In genomic region chr10:103504181-103504783, GRCh38 we compare ENCODE assay signal across 1 cellular context.
TF ChIP-seq lines count a peak whose summit lies in the region.

No MANE protein-coding gene starts in this region.

TF ChIP-seq in HepG2, 621 proteins besides CTCF, POLR2A, EP300 and RAD21 (continued from another document and continues in another):
- TF ChIP-seq NFAT5 (CRISPR knock-in tag; IDR thresholded peaks at IDR 0.05) (no peak), ARID5B (CRISPR knock-in tag; IDR thresholded peaks at IDR 0.05) (peak; percentile 91), ZNF589 (CRISPR knock-in tag; conservative IDR thresholded peaks at IDR 0.05) (no peak), CCAR2 (optimal IDR thresholded peaks at IDR 0.05; ENCODE audit: low read depth, low read length) (no peak), PRMT3 (CRISPR knock-in tag; IDR thresholded peaks at IDR 0.05; ENCODE audit: borderline replicate concordance, low read depth) (no peak), ZNF574 (CRISPR knock-in tag; IDR thresholded peaks at IDR 0.05) (0 out of 2 replicates have a peak, but pooled peaks have one; percentile 29), ZMYM4 (CRISPR knock-in tag; IDR thresholded peaks at IDR 0.05) (no peak), FOXA1 (IDR thresholded peaks at IDR 0.05) (peak; percentile 45; the same call in 1 of the 2 replicates), FOXA1 (CRISPR knock-in tag; IDR thresholded peaks at IDR 0.05) (peak; percentile 96), MTF2 (CRISPR knock-in tag; IDR thresholded peaks at IDR 0.05; ENCODE audit: borderline replicate concordance) (no peak), ZNF264 (CRISPR knock-in tag; IDR thresholded peaks at IDR 0.05) (no peak), NBN (conservative IDR thresholded peaks at IDR 0.05) (no peak), TCF7L2 (IDR thresholded peaks at IDR 0.05; ENCODE audit: low read depth, low read length) (no peak), DMAP1 (CRISPR knock-in tag; IDR thresholded peaks at IDR 0.05) (no peak), BCL6 (CRISPR knock-in tag; IDR thresholded peaks at IDR 0.05) (peak; percentile 70), THYN1 (CRISPR knock-in tag; IDR thresholded peaks at IDR 0.05; ENCODE audit: borderline replicate concordance, low read depth) (no peak), SOX5 (CRISPR knock-in tag; IDR thresholded peaks at IDR 0.05; ENCODE audit: borderline replicate concordance) (peak; percentile 94), SALL2 (CRISPR knock-in tag; IDR thresholded peaks at IDR 0.05) (peak; percentile 49; the same call in 1 of the 2 replicates), ARNT2 (CRISPR knock-in tag; IDR thresholded peaks at IDR 0.05; ENCODE audit: low read depth) (no peak), ZNF205 (CRISPR knock-in tag; IDR thresholded peaks at IDR 0.05) (0 out of 2 replicates have a peak, but pooled peaks have one; percentile 37), RCOR2 (CRISPR knock-in tag; IDR thresholded peaks at IDR 0.05) (0 out of 2 replicates have a peak, but pooled peaks have one; percentile 19), KDM4B (CRISPR knock-in tag; IDR thresholded peaks at IDR 0.05) (0 out of 2 replicates have a peak, but pooled peaks have one; percentile 33), ZNF24 (IDR thresholded peaks at IDR 0.05) (no peak), EEA1 (CRISPR knock-in tag; IDR thresholded peaks at IDR 0.05; ENCODE audit: borderline replicate concordance) (no peak), GMEB1 (CRISPR knock-in tag; IDR thresholded peaks at IDR 0.05; ENCODE audit: borderline replicate concordance) (no peak)
- TF ChIP-seq, protein P1, sequence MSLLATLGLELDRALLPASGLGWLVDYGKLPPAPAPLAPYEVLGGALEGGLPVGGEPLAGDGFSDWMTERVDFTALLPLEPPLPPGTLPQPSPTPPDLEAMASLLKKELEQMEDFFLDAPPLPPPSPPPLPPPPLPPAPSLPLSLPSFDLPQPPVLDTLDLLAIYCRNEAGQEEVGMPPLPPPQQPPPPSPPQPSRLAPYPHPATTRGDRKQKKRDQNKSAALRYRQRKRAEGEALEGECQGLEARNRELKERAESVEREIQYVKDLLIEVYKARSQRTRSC (CRISPR knock-in tag; IDR thresholded peaks at IDR 0.05; ENCODE audit: low read depth): no peak
- TF ChIP-seq, protein P2, sequence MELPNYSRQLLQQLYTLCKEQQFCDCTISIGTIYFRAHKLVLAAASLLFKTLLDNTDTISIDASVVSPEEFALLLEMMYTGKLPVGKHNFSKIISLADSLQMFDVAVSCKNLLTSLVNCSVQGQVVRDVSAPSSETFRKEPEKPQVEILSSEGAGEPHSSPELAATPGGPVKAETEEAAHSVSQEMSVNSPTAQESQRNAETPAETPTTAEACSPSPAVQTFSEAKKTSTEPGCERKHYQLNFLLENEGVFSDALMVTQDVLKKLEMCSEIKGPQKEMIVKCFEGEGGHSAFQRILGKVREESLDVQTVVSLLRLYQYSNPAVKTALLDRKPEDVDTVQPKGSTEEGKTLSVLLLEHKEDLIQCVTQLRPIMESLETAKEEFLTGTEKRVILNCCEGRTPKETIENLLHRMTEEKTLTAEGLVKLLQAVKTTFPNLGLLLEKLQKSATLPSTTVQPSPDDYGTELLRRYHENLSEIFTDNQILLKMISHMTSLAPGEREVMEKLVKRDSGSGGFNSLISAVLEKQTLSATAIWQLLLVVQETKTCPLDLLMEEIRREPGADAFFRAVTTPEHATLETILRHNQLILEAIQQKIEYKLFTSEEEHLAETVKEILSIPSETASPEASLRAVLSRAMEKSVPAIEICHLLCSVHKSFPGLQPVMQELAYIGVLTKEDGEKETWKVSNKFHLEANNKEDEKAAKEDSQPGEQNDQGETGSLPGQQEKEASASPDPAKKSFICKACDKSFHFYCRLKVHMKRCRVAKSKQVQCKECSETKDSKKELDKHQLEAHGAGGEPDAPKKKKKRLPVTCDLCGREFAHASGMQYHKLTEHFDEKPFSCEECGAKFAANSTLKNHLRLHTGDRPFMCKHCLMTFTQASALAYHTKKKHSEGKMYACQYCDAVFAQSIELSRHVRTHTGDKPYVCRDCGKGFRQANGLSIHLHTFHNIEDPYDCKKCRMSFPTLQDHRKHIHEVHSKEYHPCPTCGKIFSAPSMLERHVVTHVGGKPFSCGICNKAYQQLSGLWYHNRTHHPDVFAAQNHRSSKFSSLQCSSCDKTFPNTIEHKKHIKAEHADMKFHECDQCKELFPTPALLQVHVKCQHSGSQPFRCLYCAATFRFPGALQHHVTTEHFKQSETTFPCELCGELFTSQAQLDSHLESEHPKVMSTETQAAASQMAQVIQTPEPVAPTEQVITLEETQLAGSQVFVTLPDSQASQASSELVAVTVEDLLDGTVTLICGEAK (IDR thresholded peaks at IDR 0.05): no peak
- TF ChIP-seq, protein P2 (CRISPR knock-in tag; IDR thresholded peaks at IDR 0.05): no peak; the same call in 1 of the 2 replicates
- TF ChIP-seq, protein P3, sequence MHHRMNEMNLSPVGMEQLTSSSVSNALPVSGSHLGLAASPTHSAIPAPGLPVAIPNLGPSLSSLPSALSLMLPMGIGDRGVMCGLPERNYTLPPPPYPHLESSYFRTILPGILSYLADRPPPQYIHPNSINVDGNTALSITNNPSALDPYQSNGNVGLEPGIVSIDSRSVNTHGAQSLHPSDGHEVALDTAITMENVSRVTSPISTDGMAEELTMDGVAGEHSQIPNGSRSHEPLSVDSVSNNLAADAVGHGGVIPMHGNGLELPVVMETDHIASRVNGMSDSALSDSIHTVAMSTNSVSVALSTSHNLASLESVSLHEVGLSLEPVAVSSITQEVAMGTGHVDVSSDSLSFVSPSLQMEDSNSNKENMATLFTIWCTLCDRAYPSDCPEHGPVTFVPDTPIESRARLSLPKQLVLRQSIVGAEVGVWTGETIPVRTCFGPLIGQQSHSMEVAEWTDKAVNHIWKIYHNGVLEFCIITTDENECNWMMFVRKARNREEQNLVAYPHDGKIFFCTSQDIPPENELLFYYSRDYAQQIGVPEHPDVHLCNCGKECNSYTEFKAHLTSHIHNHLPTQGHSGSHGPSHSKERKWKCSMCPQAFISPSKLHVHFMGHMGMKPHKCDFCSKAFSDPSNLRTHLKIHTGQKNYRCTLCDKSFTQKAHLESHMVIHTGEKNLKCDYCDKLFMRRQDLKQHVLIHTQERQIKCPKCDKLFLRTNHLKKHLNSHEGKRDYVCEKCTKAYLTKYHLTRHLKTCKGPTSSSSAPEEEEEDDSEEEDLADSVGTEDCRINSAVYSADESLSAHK (CRISPR knock-in tag; IDR thresholded peaks at IDR 0.05; ENCODE audit: borderline replicate concordance): no peak
